Comparison of ENCODE assay signal across 9 cellular contexts in the genomic region with DNA sequence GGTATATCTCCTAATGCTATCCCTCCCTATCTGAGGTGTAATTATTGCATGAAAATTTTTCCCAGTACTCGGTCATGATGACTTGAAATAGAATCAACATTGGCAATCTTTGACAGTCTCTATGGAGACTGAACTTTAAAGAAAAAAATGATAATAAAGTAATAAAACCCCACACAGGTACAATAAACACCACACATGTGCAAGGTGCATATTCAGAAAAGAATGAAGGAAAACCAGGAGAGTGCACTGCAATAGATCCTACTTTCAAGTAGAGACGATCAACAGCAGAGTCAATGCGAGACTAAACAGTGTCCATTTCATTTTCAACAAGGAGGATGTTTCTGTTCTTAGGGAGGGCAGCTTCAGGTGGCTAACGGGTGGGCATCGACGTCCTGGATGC.
"Had no signal": no experiment of that assay in that cellular context is flagged by ENCODE, and none has a peak within 500 bp of the region (broad histone marks: within the 10 kb centered on the region; RNA-seq: fewer than 3 reads in every experiment).

No MANE protein-coding gene starts in this region.

- H3K9me3 ChIP-seq: HAP-1 had no signal

- H3K36me3 ChIP-seq: HAP-1 had no signal

- H3K4me3 ChIP-seq: GM23248, GM23338, HAP-1 had no signal

- DNase-seq: GM23248, GOT3, H7, H9, HCEC 1CT, HFFc6 had no signal

- H3K4me3 Mint-ChIP-seq: GM23338, H9, HFFc6 had no signal

- H3K27ac ChIP-seq: GM23248 had no signal

- H3K27ac Mint-ChIP-seq: GM23338, H9, HFFc6 had no signal

- H2AFZ ChIP-seq: GM23248, GM23338 had no signal

- ATAC-seq: GM23338, HCT116 had no signal

- H3K4me2 ChIP-seq: GM23338 had no signal

- H3K4me1 ChIP-seq: HAP-1 had no signal

- H3K9ac ChIP-seq: GM23248 had no signal

- H3K4me1 Mint-ChIP-seq: GM23338 had no signal

- H3K9me3 Mint-ChIP-seq: H9, HFFc6 had no signal
